In the genomic region with DNA sequence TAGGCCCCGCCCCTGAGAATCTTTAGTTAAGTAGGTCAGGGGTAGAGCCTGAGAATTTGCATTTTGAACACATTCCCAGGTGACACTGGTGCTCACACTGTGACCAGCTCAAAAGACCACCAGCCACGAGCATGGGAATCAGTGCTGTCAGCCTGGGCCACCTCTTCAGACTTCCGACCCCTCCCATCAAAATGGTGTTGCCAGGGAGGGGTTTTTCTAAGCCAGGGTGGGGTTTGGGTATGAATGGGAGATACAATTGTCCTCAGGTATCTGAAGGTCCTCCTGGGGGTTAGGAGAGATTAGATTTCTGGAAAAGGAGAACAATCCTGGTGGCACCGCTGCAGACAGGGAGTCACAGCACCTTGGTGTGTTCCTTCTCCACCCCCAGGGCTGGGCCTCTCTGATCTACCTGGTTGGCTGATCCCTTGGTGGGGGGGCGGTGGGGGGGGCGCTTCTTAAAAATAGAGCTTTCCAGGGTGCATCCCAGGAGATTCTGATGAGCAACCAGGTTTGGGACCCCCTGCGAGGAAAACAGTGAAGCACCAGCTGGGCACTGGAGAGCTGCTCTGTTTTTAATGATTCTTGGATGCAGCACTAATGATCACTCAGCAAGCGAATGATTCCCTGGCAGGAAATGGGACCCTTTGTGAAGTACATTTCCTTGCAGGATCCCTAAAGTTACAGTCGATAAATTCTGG, we compare ENCODE assay signal across 13 cellular contexts.
DNase-seq lines count a peak whose midpoint lies in the region; ATAC-seq and TF ChIP-seq lines count a peak whose summit lies in the region.
"Had no signal": no experiment of that assay in that cellular context is flagged by ENCODE, and none has a peak within 500 bp of the region (broad histone marks: within the 10 kb centered on the region; RNA-seq: fewer than 3 reads in every experiment).

No MANE protein-coding gene starts in this region.

- no peaks in the 10 kb centered on the region for H3K36me3 ChIP-seq in IMR-90 (ENCODE audit: control insufficient read depth, insufficient read depth, low read length)
- H3K36me3 ChIP-seq in iPS-15b (ENCODE audit: control insufficient read depth, insufficient read depth, low read length): no peaks in the 10 kb centered on the region
- no peaks in the 10 kb centered on the region for H3K36me3 ChIP-seq in smooth muscle cell (ENCODE audit: low read depth)
- H3K36me3 ChIP-seq: gastroesophageal sphincter had no signal

- H3K9me3 Mint-ChIP-seq in activated T-helper 17 cell treated with anti-CD3 and anti-CD28 coated beads, Interleukin-2, amount 50 U/mL, for 72 hours: no peaks in the 10 kb centered on the region

- no peak for TF ChIP-seq RAD21 in IMR-90 (IDR thresholded peaks at IDR 0.05; ENCODE audit: low read length)

- H3K4me1 Mint-ChIP-seq in activated T-helper 17 cell treated with anti-CD3 and anti-CD28 coated beads, Interleukin-2, amount 50 U/mL, for 72 hours: peaks cover 15% of the 10 kb centered on the region

- H3K9me3 ChIP-seq in IMR-90 (ENCODE audit: control insufficient read depth, insufficient read depth, low read length): no peaks in the 10 kb centered on the region
- H3K9me3 ChIP-seq in iPS-15b (ENCODE audit: control insufficient read depth, insufficient read depth, low read length): no peaks in the 10 kb centered on the region
- H3K9me3 ChIP-seq in smooth muscle cell (replicated peaks; ENCODE audit: low read depth): no peaks in the 10 kb centered on the region
- H3K9me3 ChIP-seq: gastroesophageal sphincter had no signal

- BruUV-seq in IMR-90 (replicated peaks; lab: Mats Ljungman, UMichigan): no TSS peak

- no peak overlapping the region for H3K9ac ChIP-seq in IMR-90 (ENCODE audit: low read depth, low read length)
- H3K9ac ChIP-seq in iPS-15b (ENCODE audit: low read depth, low read length): no peak overlapping the region
- H3K9ac ChIP-seq in smooth muscle cell (ENCODE audit: low read depth): no peak overlapping the region

- H3K79me1 ChIP-seq in IMR-90 (ENCODE audit: low read depth in 1 of 2, low read length in 2 of 2): peaks cover 5 to 30% of the 10 kb centered on the region in 2 experiments; a peak in 3 of 4 replicates

- TF ChIP-seq CTCF in IMR-90 (conservative IDR thresholded peaks at IDR 0.05; ENCODE audit: low read depth, low read length) (no peak), RWPE1 (conservative IDR thresholded peaks at IDR 0.05; ENCODE audit: low read depth) (no peak), smooth muscle cell (IDR thresholded peaks at IDR 0.05; ENCODE audit: borderline replicate concordance, insufficient read depth, poor library complexity, severe bottlenecking) (no peak)

- H3K27ac ChIP-seq in IMR-90 (ENCODE audit: insufficient read depth, low read length) (peak overlapping the region; percentile 18; the same call in 1 of the 2 replicates), RWPE1 (peak overlapping the region; percentile 49), smooth muscle cell (ENCODE audit: low read depth) (no peak overlapping the region)

- no peak overlapping the region; the same call in 2 of the 3 replicates for H2BK15ac ChIP-seq in IMR-90 (ENCODE audit: low read depth, low read length)

- peak overlapping the region; percentile 13 for H3K4ac ChIP-seq in IMR-90 (ENCODE audit: low read depth, low read length)

- H3K14ac ChIP-seq in IMR-90 (replicated peaks; ENCODE audit: low read depth, low read length): peak overlapping the region; percentile 23; the same call in 1 of the 2 replicates

- intact Hi-C loops in IMR-90 (cut with micrococcal nuclease): no loop called here

- CTCF ChIA-PET in IMR-90 (lab: Yijun Ruan, JAX): no interaction called here
- CTCF ChIA-PET in RWPE1 (lab: Yijun Ruan, JAX): no interaction called here

- peaks cover 42% of the 10 kb centered on the region for H3K4me1 ChIP-seq in IMR-90 (ENCODE audit: control insufficient read depth, insufficient read depth, low read length)
- H3K4me1 ChIP-seq in iPS-15b (ENCODE audit: control insufficient read depth, insufficient read depth, low read length): peaks cover 51% of the 10 kb centered on the region
- H3K4me1 ChIP-seq in smooth muscle cell (ENCODE audit: low read depth): peaks cover 39% of the 10 kb centered on the region

- no peak for TF ChIP-seq POLR2A in IMR-90 (IDR thresholded peaks at IDR 0.05; ENCODE audit: low read depth, low read length)

- H3K4me3 ChIP-seq in IMR-90 (ENCODE audit: insufficient read depth, low read depth, low read length): no peak overlapping the region
- peak overlapping the region; percentile 6 for H3K4me3 ChIP-seq in iPS-15b (ENCODE audit: low read depth, low read length)
- H3K4me3 ChIP-seq in smooth muscle cell: no peak overlapping the region
- H3K4me3 ChIP-seq: gastroesophageal sphincter had no signal

- 0% methylated on average over 1 of the region's 9 CpGs; no CpG with 5 or more reads in 1 of the 2 experiments for WGBS in IMR-90 (ENCODE audit: extremely low coverage in 2 of 2, insufficient read length in 1 of 2), 2 experiments
- WGBS in smooth muscle cell (ENCODE audit: low lambda C conversion rate): 60% methylated on average over 9 of the region's 9 CpGs

- DNase-seq in IMR-90 (no peak), RWPE1 (ENCODE audit: low spot score) (no peak), smooth muscle cell (lab: John Stamatoyannopoulos, UW; ENCODE audit: unreplicated experiment) (no peak), islet precursor cell (no peak), cerebellum (ENCODE audit: low spot score) (no peak)
- DNase-seq: activated naive CD4-positive, alpha-beta T cell treated with Interleukin-2 at 50 U/mL for 16 hours; NCI-H1048; SHP77 treated with DMSO at 0.1 percent for 48 hours; stimulated activated CD4-positive, alpha-beta T cell treated with anti-CD3 and anti-CD28 coated beads, Interleukin-4, amount 100 ng/mL, for 24 hours had no signal

- H3K4me2 ChIP-seq in IMR-90 (ENCODE audit: low read depth, low read length) (peak overlapping the region; percentile 72), smooth muscle cell (peak overlapping the region; percentile 56)

- POLR2A ChIA-PET in IMR-90 (lab: Charles Lee; ENCODE audit: unreplicated experiment): no interaction called here
- POLR2A ChIA-PET in RWPE1 (lab: Yijun Ruan, JAX; ENCODE audit: low non-redundant PET): no interaction called here

- H3K18ac ChIP-seq in IMR-90 (ENCODE audit: low read depth, low read length): peak overlapping the region; percentile 22

- H4K20me1 ChIP-seq in IMR-90 (ENCODE audit: insufficient read depth, low read length) (no peaks in the 10 kb centered on the region), smooth muscle cell (ENCODE audit: low read depth) (no peaks in the 10 kb centered on the region)

- peak overlapping the region in 1 of 2 experiments; percentile 52; a peak in 1 of 4 replicates for H4K8ac ChIP-seq in IMR-90 (ENCODE audit: low read depth in 2 of 2, low read length in 2 of 2)

- H2AFZ ChIP-seq in IMR-90 (replicated peaks; ENCODE audit: low read length, poor library complexity): no peak overlapping the region
- no peak overlapping the region for H2AFZ ChIP-seq in smooth muscle cell (ENCODE audit: low read depth)

- H3K27ac Mint-ChIP-seq in activated T-helper 17 cell treated with anti-CD3 and anti-CD28 coated beads, Interleukin-2, amount 50 U/mL, for 72 hours: no peak overlapping the region

- peaks cover 24% of the 10 kb centered on the region for H3F3A ChIP-seq in smooth muscle cell (ENCODE audit: low read depth)

- in situ Hi-C loops in IMR-90 (cut with MboI; ENCODE audit: low sequenced_read_pairs): no loop called here

- peak; percentile 4 for ATAC-seq in IMR-90 (ENCODE audit: low read depth)
- no peak for ATAC-seq in HG03045 (IDR thresholded peaks at IDR 0.05; ENCODE audit: unreplicated experiment)
- no peak for ATAC-seq in activated T-helper 17 cell treated with anti-CD3 and anti-CD28 coated beads, Interleukin-2, amount 50 U/mL, for 72 hours (replicated peaks)
- ATAC-seq: gastroesophageal sphincter had no signal

- H3K36me3 Mint-ChIP-seq in activated T-helper 17 cell treated with anti-CD3 and anti-CD28 coated beads, Interleukin-2, amount 50 U/mL, for 72 hours (ENCODE audit: low read depth): no peaks in the 10 kb centered on the region

- no peak overlapping the region for H2BK20ac ChIP-seq in IMR-90 (ENCODE audit: low read depth, low read length)

- H3K9me1 ChIP-seq in IMR-90 (ENCODE audit: insufficient read depth, low read length): peaks cover 16% of the 10 kb centered on the region

- H3K27me3 ChIP-seq in IMR-90 (ENCODE audit: control insufficient read depth, insufficient read depth, low read length): no peaks in the 10 kb centered on the region
- H3K27me3 ChIP-seq in iPS-15b (ENCODE audit: control insufficient read depth, insufficient read depth, low read length): no peaks in the 10 kb centered on the region
- no peaks in the 10 kb centered on the region for H3K27me3 ChIP-seq in smooth muscle cell (ENCODE audit: low read depth)
- H3K27me3 ChIP-seq: gastroesophageal sphincter had no signal

- H2AK9ac ChIP-seq in IMR-90 (replicated peaks; ENCODE audit: low read depth, low read length, poor library complexity): no peak overlapping the region

- H4K91ac ChIP-seq in IMR-90 (ENCODE audit: insufficient read depth, low read depth, low read length): peak overlapping the region; percentile 19; the same call in 1 of the 2 replicates

- H4K5ac ChIP-seq in IMR-90 (ENCODE audit: low read depth, low read length): peak overlapping the region; percentile 19

- peak overlapping the region; percentile 12 for H2BK120ac ChIP-seq in IMR-90 (ENCODE audit: low read depth, low read length)

- no peak overlapping the region for H3K4me3 Mint-ChIP-seq in activated T-helper 17 cell treated with anti-CD3 and anti-CD28 coated beads, Interleukin-2, amount 50 U/mL, for 72 hours

- H2BK5ac ChIP-seq in IMR-90 (ENCODE audit: low read depth, low read length, poor library complexity, severe bottlenecking): no peak overlapping the region

- H3K56ac ChIP-seq in IMR-90 (ENCODE audit: extremely low read depth, insufficient read depth, low read length): no peak overlapping the region

- H3K79me2 ChIP-seq in smooth muscle cell (ENCODE audit: low read depth): no peaks in the 10 kb centered on the region

- dilution Hi-C loops in IMR-90 (cut with HindIII; ENCODE audit: low sequenced_read_pairs, unreplicated experiment): no loop called here

- no peak overlapping the region for H2AK5ac ChIP-seq in IMR-90 (ENCODE audit: low read depth, low read length)

- H3K23ac ChIP-seq in IMR-90 (ENCODE audit: low read depth, low read length): 0 out of 2 replicates have a peak overlapping the region, but pooled peaks have one; percentile 9

- H3K27me3 Mint-ChIP-seq in activated T-helper 17 cell treated with anti-CD3 and anti-CD28 coated beads, Interleukin-2, amount 50 U/mL, for 72 hours: no peaks in the 10 kb centered on the region

TF ChIP-seq in IMR-90, 13 proteins besides CTCF, POLR2A, EP300 and RAD21:
- TF ChIP-seq CEBPB (IDR thresholded peaks at IDR 0.05; ENCODE audit: low read depth, low read length) (no peak), RCOR1 (IDR thresholded peaks at IDR 0.05; ENCODE audit: insufficient replicate concordance, low read length) (no peak)
